Comparison of ENCODE assay signal across 1 cellular context in the genomic region with DNA sequence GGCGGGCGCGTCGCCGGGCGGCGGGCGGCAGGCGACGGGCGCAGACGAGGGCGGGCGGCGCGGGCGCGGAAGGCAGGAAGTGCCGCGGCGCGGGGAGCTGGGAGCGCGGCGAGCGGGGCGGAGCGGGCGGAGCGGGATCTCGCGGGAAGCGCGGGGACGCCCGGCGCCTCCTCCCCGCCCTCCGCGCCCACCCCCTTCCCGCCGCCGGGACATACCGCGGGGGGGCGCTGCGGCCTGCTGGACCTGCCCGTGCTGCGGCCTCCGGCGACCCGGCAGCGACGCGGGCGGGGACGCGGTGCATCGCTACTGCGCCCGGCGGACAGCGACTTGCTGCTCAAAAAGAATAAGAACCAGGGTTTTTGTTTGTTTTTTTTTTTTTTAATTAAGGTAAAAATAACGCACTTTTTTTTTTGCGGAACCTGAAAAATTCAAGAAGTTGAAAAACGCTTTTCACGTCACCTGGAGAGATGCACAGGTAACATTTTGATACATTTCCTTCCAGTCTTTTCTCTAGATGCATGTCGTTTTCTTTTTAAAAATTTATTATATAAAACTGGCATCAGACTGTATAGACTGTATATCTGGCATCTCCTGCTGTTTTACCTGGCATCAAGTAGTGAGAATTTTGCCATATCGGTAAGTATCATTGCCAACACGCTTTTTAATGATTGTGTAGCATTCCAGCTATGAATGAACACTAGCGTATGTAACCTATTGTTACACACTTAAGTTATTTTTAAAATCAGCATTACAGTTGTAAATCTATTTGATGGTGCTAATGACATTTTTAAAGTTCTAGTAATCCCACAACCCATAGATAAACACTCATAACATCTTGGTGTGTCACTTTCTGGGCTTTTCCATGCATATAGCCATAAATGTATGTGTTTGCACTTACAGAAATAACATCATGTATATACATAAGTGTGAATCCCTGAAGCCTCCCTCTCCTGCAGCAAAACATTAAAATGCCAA.
TF ChIP-seq lines count a peak whose summit lies in the region.

A gene with protein sequence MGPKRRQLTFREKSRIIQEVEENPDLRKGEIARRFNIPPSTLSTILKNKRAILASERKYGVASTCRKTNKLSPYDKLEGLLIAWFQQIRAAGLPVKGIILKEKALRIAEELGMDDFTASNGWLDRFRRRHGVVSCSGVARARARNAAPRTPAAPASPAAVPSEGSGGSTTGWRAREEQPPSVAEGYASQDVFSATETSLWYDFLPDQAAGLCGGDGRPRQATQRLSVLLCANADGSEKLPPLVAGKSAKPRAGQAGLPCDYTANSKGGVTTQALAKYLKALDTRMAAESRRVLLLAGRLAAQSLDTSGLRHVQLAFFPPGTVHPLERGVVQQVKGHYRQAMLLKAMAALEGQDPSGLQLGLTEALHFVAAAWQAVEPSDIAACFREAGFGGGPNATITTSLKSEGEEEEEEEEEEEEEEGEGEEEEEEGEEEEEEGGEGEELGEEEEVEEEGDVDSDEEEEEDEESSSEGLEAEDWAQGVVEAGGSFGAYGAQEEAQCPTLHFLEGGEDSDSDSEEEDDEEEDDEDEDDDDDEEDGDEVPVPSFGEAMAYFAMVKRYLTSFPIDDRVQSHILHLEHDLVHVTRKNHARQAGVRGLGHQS (minus strand): TSS at position 76 of the 975 bp plus-strand sequence. CDS start 257 bp downstream, outside the sequence.

TF ChIP-seq in GM12878, 131 proteins besides CTCF, POLR2A, EP300 and RAD21 (continued from another document):
- TF ChIP-seq, protein P1, sequence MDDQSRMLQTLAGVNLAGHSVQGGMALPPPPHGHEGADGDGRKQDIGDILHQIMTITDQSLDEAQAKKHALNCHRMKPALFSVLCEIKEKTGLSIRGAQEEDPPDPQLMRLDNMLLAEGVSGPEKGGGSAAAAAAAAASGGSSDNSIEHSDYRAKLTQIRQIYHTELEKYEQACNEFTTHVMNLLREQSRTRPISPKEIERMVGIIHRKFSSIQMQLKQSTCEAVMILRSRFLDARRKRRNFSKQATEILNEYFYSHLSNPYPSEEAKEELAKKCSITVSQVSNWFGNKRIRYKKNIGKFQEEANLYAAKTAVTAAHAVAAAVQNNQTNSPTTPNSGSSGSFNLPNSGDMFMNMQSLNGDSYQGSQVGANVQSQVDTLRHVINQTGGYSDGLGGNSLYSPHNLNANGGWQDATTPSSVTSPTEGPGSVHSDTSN (IDR thresholded peaks at IDR 0.05; ENCODE audit: insufficient replicate concordance, low read depth, low read length) = no peak
- TF ChIP-seq, protein P2, sequence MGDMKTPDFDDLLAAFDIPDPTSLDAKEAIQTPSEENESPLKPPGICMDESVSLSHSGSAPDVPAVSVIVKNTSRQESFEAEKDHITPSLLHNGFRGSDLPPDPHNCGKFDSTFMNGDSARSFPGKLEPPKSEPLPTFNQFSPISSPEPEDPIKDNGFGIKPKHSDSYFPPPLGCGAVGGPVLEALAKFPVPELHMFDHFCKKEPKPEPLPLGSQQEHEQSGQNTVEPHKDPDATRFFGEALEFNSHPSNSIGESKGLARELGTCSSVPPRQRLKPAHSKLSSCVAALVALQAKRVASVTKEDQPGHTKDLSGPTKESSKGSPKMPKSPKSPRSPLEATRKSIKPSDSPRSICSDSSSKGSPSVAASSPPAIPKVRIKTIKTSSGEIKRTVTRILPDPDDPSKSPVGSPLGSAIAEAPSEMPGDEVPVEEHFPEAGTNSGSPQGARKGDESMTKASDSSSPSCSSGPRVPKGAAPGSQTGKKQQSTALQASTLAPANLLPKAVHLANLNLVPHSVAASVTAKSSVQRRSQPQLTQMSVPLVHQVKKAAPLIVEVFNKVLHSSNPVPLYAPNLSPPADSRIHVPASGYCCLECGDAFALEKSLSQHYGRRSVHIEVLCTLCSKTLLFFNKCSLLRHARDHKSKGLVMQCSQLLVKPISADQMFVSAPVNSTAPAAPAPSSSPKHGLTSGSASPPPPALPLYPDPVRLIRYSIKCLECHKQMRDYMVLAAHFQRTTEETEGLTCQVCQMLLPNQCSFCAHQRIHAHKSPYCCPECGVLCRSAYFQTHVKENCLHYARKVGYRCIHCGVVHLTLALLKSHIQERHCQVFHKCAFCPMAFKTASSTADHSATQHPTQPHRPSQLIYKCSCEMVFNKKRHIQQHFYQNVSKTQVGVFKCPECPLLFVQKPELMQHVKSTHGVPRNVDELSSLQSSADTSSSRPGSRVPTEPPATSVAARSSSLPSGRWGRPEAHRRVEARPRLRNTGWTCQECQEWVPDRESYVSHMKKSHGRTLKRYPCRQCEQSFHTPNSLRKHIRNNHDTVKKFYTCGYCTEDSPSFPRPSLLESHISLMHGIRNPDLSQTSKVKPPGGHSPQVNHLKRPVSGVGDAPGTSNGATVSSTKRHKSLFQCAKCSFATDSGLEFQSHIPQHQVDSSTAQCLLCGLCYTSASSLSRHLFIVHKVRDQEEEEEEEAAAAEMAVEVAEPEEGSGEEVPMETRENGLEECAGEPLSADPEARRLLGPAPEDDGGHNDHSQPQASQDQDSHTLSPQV (IDR thresholded peaks at IDR 0.05) = 0 out of 2 replicates have a peak, but pooled peaks have one; percentile 53
- no peak for TF ChIP-seq ZNF217 (IDR thresholded peaks at IDR 0.05)
- TF ChIP-seq RUNX3 (IDR thresholded peaks at IDR 0.05; ENCODE audit: low read length) = peak; percentile 47
- TF ChIP-seq CHD2 (IDR thresholded peaks at IDR 0.05; ENCODE audit: borderline replicate concordance, low read depth, low read length) = peak; percentile 97
- peak in 1 of 2 experiments; percentile 62; a peak in 2 of 4 replicates for TF ChIP-seq BHLHE40 (IDR thresholded peaks at IDR 0.05; ENCODE audit: borderline replicate concordance in 1 of 2, low read depth in 2 of 2, low read length in 1 of 2)
- TF ChIP-seq, protein P3, sequence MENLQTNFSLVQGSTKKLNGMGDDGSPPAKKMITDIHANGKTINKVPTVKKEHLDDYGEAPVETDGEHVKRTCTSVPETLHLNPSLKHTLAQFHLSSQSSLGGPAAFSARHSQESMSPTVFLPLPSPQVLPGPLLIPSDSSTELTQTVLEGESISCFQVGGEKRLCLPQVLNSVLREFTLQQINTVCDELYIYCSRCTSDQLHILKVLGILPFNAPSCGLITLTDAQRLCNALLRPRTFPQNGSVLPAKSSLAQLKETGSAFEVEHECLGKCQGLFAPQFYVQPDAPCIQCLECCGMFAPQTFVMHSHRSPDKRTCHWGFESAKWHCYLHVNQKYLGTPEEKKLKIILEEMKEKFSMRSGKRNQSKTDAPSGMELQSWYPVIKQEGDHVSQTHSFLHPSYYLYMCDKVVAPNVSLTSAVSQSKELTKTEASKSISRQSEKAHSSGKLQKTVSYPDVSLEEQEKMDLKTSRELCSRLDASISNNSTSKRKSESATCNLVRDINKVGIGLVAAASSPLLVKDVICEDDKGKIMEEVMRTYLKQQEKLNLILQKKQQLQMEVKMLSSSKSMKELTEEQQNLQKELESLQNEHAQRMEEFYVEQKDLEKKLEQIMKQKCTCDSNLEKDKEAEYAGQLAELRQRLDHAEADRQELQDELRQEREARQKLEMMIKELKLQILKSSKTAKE (IDR thresholded peaks at IDR 0.05; ENCODE audit: low read depth, poor library complexity, severe bottlenecking) = no peak
- TF ChIP-seq, protein P4, sequence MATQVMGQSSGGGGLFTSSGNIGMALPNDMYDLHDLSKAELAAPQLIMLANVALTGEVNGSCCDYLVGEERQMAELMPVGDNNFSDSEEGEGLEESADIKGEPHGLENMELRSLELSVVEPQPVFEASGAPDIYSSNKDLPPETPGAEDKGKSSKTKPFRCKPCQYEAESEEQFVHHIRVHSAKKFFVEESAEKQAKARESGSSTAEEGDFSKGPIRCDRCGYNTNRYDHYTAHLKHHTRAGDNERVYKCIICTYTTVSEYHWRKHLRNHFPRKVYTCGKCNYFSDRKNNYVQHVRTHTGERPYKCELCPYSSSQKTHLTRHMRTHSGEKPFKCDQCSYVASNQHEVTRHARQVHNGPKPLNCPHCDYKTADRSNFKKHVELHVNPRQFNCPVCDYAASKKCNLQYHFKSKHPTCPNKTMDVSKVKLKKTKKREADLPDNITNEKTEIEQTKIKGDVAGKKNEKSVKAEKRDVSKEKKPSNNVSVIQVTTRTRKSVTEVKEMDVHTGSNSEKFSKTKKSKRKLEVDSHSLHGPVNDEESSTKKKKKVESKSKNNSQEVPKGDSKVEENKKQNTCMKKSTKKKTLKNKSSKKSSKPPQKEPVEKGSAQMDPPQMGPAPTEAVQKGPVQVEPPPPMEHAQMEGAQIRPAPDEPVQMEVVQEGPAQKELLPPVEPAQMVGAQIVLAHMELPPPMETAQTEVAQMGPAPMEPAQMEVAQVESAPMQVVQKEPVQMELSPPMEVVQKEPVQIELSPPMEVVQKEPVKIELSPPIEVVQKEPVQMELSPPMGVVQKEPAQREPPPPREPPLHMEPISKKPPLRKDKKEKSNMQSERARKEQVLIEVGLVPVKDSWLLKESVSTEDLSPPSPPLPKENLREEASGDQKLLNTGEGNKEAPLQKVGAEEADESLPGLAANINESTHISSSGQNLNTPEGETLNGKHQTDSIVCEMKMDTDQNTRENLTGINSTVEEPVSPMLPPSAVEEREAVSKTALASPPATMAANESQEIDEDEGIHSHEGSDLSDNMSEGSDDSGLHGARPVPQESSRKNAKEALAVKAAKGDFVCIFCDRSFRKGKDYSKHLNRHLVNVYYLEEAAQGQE (IDR thresholded peaks at IDR 0.05; ENCODE audit: low read depth, low read length) = peak; percentile 77
- TF ChIP-seq BRCA1 (IDR thresholded peaks at IDR 0.05; ENCODE audit: low read depth, low read length) = peak; percentile 79
- 0 out of 2 replicates have a peak, but pooled peaks have one; percentile 57 for TF ChIP-seq SMARCA5 (IDR thresholded peaks at IDR 0.05)
- TF ChIP-seq, protein P5, sequence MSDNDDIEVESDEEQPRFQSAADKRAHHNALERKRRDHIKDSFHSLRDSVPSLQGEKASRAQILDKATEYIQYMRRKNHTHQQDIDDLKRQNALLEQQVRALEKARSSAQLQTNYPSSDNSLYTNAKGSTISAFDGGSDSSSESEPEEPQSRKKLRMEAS (IDR thresholded peaks at IDR 0.05; ENCODE audit: low read depth, low read length) = 0 out of 2 replicates have a peak, but pooled peaks have one; percentile 3
- peak; percentile 24; the same call in 1 of the 2 replicates for TF ChIP-seq CREB1 (IDR thresholded peaks at IDR 0.05; ENCODE audit: low read depth)
- peak; percentile 51; the same call in 1 of the 2 replicates for TF ChIP-seq SMC3 (IDR thresholded peaks at IDR 0.05; ENCODE audit: borderline replicate concordance, low read length)
- TF ChIP-seq PAX5 (IDR thresholded peaks at IDR 0.05; ENCODE audit: borderline replicate concordance, low read depth, low read length) = no peak
